Comparison of ENCODE assay signal across 8 cellular contexts in genomic region chr22:43151251-43152000, GRCh38. TPM values are rescaled to one million over a fixed set of nuclear protein-coding genes. Genes with fewer than 3 reads are reported as not detected.
DNase-seq lines count a peak whose midpoint lies in the region; ATAC-seq and TF ChIP-seq lines count a peak whose summit lies in the region.

TSS of gene TSPO (plus strand) at chr22:43151559. CDS start at chr22:43159239, 7,680 bp downstream.

- TF ChIP-seq EP300 in SK-N-SH (IDR thresholded peaks at IDR 0.05; ENCODE audit: borderline replicate concordance in 1 of 2, low read depth in 1 of 2, low read length in 1 of 2) (no peak), ovary (IDR thresholded peaks at IDR 0.05) (no peak)

- peak within 1 kb of the TSS; percentile 88 for H3K4me3 ChIP-seq in AG09309 (ENCODE audit: control insufficient read depth, low read depth, low read length)
- peak within 1 kb of the TSS; percentile 65 for H3K4me3 ChIP-seq in GM23338
- peak within 1 kb of the TSS; percentile 59 to 60 for H3K4me3 ChIP-seq in SK-N-SH (ENCODE audit: low read depth in 2 of 2, low read length in 1 of 2)
- H3K4me3 ChIP-seq in ovary = peak within 1 kb of the TSS; percentile 69
- peak within 1 kb of the TSS; percentile 73 to 92 for H3K4me3 ChIP-seq in tibial artery

- peak within 1 kb of the TSS; percentile 78 for H3K4me3 Mint-ChIP-seq in GM23338
- H3K4me3 Mint-ChIP-seq in activated naive CD8-positive, alpha-beta T cell treated with anti-CD3 and anti-CD28 coated beads, Interleukin-2, amount 50 U/mL, for 24 hours = peak within 1 kb of the TSS; percentile 82

- CTCF ChIA-PET in SK-N-SH (lab: Yijun Ruan, JAX) = no interaction called here

- DNase-seq in AG09309 (ENCODE audit: low read depth) (no peak), GM23338 (ENCODE audit: low spot score) (peak; percentile 57), SK-N-SH (peak; percentile 89), Right ventricle myocardium superior (peak; percentile 91), ovary (peak; percentile 68 to 82 (median 79)), tibial artery (peak; percentile 80 to 96)
- peak; percentile 68 for DNase-seq in activated naive CD8-positive, alpha-beta T cell treated with anti-CD3 and anti-CD28 coated beads, Interleukin-2, amount 50 U/mL, for 24 hours

- H3K27ac Mint-ChIP-seq in GM23338 = no peak within 1 kb of the TSS
- peak within 1 kb of the TSS; percentile 78 for H3K27ac Mint-ChIP-seq in activated naive CD8-positive, alpha-beta T cell treated with anti-CD3 and anti-CD28 coated beads, Interleukin-2, amount 50 U/mL, for 24 hours

- H3K36me3 ChIP-seq in GM23338 (ENCODE audit: insufficient read depth) (no peaks in the 10 kb centered on the region), SK-N-SH (replicated peaks in 1 of 2; ENCODE audit: control insufficient read depth in 1 of 2, insufficient read depth in 2 of 2, low read length in 1 of 2) (no peaks in the 10 kb centered on the region), ovary (no peaks in the 10 kb centered on the region), tibial artery (peaks cover 0 to 9% (median 0%) of the 10 kb centered on the region in 3 donors)

- H3K4me2 ChIP-seq in GM23338 (peak within 1 kb of the TSS; percentile 86), SK-N-SH (peak within 1 kb of the TSS; percentile 89)

- H3K4me1 ChIP-seq in GM23338 (ENCODE audit: insufficient read depth) (no peaks in the 10 kb centered on the region), SK-N-SH (ENCODE audit: control insufficient read depth in 1 of 2, insufficient read depth in 2 of 2, low read depth in 1 of 2, low read length in 1 of 2) (peaks cover 0 to 2% of the 10 kb centered on the region in 2 experiments; a peak in 1 of 4 replicates), ovary (ENCODE audit: insufficient read depth) (peaks cover 7% of the 10 kb centered on the region), tibial artery (peaks cover 0 to 32% (median 20%) of the 10 kb centered on the region in 4 donors)

- no peak for TF ChIP-seq POLR2A in ovary (IDR thresholded peaks at IDR 0.05)

- H3K9me3 Mint-ChIP-seq in GM23338 = no peaks in the 10 kb centered on the region
- H3K9me3 Mint-ChIP-seq in activated naive CD8-positive, alpha-beta T cell treated with anti-CD3 and anti-CD28 coated beads, Interleukin-2, amount 50 U/mL, for 24 hours = no peaks in the 10 kb centered on the region

- WGBS in SK-N-SH (ENCODE audit: low lambda C conversion rate) = no CpG with 5 or more reads among the region's 75 CpGs
- WGBS in ovary, 3 donors = 1 to 2% (median 1%) methylated on average over 43 to 75 of the region's 75 CpGs

- POLR2A ChIA-PET in SK-N-SH (lab: Yijun Ruan, JAX) = no interaction called here

- intact Hi-C loops in Right ventricle myocardium superior (cut with DNase I) (no loop called here), ovary (cut with DNase I) (no loop called here), tibial artery (cut with DNase I; ENCODE audit: low total_unique reads) (no loop called here)

- peak within 1 kb of the TSS; percentile 71 for H3K9ac ChIP-seq in SK-N-SH

- H3K4me1 Mint-ChIP-seq in GM23338 = peaks cover 2% of the 10 kb centered on the region
- H3K4me1 Mint-ChIP-seq in activated naive CD8-positive, alpha-beta T cell treated with anti-CD3 and anti-CD28 coated beads, Interleukin-2, amount 50 U/mL, for 24 hours = peaks cover 46% of the 10 kb centered on the region

- peak; percentile 2 for TF ChIP-seq CTCF in AG09309 (IDR thresholded peaks at IDR 0.05; ENCODE audit: control insufficient read depth, insufficient read depth, low read depth, low read length, missing control alignments)
- no peak for TF ChIP-seq CTCF in GM23338 (conservative IDR thresholded peaks at IDR 0.05; ENCODE audit: low read depth in 2 of 2)
- no peak for TF ChIP-seq CTCF in SK-N-SH (IDR thresholded peaks at IDR 0.05)
- no peak for TF ChIP-seq CTCF in ovary (IDR thresholded peaks at IDR 0.05)
- TF ChIP-seq CTCF in tibial artery (IDR thresholded peaks at IDR 0.05) = no peak

- H3K36me3 Mint-ChIP-seq in GM23338 (ENCODE audit: low read depth) = no peaks in the 10 kb centered on the region
- H3K36me3 Mint-ChIP-seq in activated naive CD8-positive, alpha-beta T cell treated with anti-CD3 and anti-CD28 coated beads, Interleukin-2, amount 50 U/mL, for 24 hours (ENCODE audit: low read depth) = no peaks in the 10 kb centered on the region

- H3F3A ChIP-seq in GM23338 (replicated peaks; ENCODE audit: low read depth) (no peaks in the 10 kb centered on the region; the same call in 1 of the 2 replicates), SK-N-SH (replicated peaks; ENCODE audit: insufficient read depth) (no peaks in the 10 kb centered on the region)

- no peak for TF ChIP-seq RAD21 in SK-N-SH (IDR thresholded peaks at IDR 0.05; ENCODE audit: low read length)

- H3K27me3 ChIP-seq in GM23338 (ENCODE audit: insufficient read depth) (peaks cover 17% of the 10 kb centered on the region), SK-N-SH (ENCODE audit: insufficient read depth) (no peaks in the 10 kb centered on the region), ovary (no peaks in the 10 kb centered on the region), tibial artery (no peaks in the 10 kb centered on the region)

- H4K20me1 ChIP-seq in GM23338 (replicated peaks; ENCODE audit: insufficient read depth) (no peaks in the 10 kb centered on the region), SK-N-SH (ENCODE audit: insufficient read depth) (no peaks in the 10 kb centered on the region)

- ATAC-seq in GM23338 (peak; percentile 69), Right ventricle myocardium superior (ENCODE audit: poor library complexity) (peak; percentile 89), GM18870 (IDR thresholded peaks at IDR 0.05; ENCODE audit: unreplicated experiment) (no peak)
- ATAC-seq in activated naive CD8-positive, alpha-beta T cell treated with anti-CD3 and anti-CD28 coated beads, Interleukin-2, amount 50 U/mL, for 24 hours = peak; percentile 50

- H3K27ac ChIP-seq in GM23338 (ENCODE audit: low read depth) (no peak within 1 kb of the TSS), SK-N-SH (ENCODE audit: low read depth in 2 of 2, low read length in 1 of 2) (peak within 1 kb of the TSS; percentile 46 to 79), ovary (peak within 1 kb of the TSS; percentile 9 to 49), tibial artery (peak within 1 kb of the TSS; percentile 80 to 91)

- H3K9me3 ChIP-seq in SK-N-SH = no peaks in the 10 kb centered on the region
- no peaks in the 10 kb centered on the region for H3K9me3 ChIP-seq in ovary
- H3K9me3 ChIP-seq in tibial artery = no peaks in the 10 kb centered on the region

- H2AFZ ChIP-seq in GM23338 (peak within 1 kb of the TSS; percentile 97), SK-N-SH (ENCODE audit: low read depth) (peak within 1 kb of the TSS; percentile 79; the same call in 1 of the 2 replicates)

- no peaks in the 10 kb centered on the region for H3K79me2 ChIP-seq in GM23338 (replicated peaks; ENCODE audit: insufficient read depth)
- peaks cover 31% of the 10 kb centered on the region for H3K79me2 ChIP-seq in SK-N-SH (ENCODE audit: insufficient read depth)

- no peaks in the 10 kb centered on the region for H3K9me2 ChIP-seq in GM23338 (ENCODE audit: insufficient read depth)
- no peaks in the 10 kb centered on the region for H3K9me2 ChIP-seq in SK-N-SH

- peaks cover 20% of the 10 kb centered on the region for H3K27me3 Mint-ChIP-seq in GM23338 (ENCODE audit: insufficient read depth, low read depth, poor library complexity)
- H3K27me3 Mint-ChIP-seq in activated naive CD8-positive, alpha-beta T cell treated with anti-CD3 and anti-CD28 coated beads, Interleukin-2, amount 50 U/mL, for 24 hours = no peaks in the 10 kb centered on the region

TF ChIP-seq in GM23338, 12 proteins besides CTCF, POLR2A, EP300 and RAD21 (continues in another document):
- TF ChIP-seq JUNB (IDR thresholded peaks at IDR 0.05; ENCODE audit: unreplicated experiment) (no peak), EZH2phosphoT487 (IDR thresholded peaks at IDR 0.05; ENCODE audit: unreplicated experiment) (no peak)

TF ChIP-seq in SK-N-SH, 30 proteins besides CTCF, POLR2A, EP300 and RAD21:
- TF ChIP-seq CHD2 (IDR thresholded peaks at IDR 0.05; ENCODE audit: low read length, partially characterized antibody) (no peak), MAX (IDR thresholded peaks at IDR 0.05; ENCODE audit: low read depth) (peak; percentile 76; the same call in 1 of the 2 replicates), RFX5 (IDR thresholded peaks at IDR 0.05; ENCODE audit: low read length) (peak; percentile 65; the same call in 1 of the 2 replicates)

RNA-seq across cellular contexts. Expression of gene TSPO, which starts in this region (rescaled TPM):
- 42.5 and 44.7 TPM in 2 replicates for total RNA-seq in GM23338 (2014; rRNA removed; shearing (Covaris generic))
- polyA plus RNA-seq in GM23338 (2016; fragmentation: Nextera tagmentation; extraction: Ambion mirVana) (32.3 and 34.6 TPM in 2 replicates), SK-N-SH (2012; rRNA removed) (156 and 158 TPM in 2 replicates), ovary (100 to 1,000 TPM in 1 of 2 donors, 1 to 10 TPM in 1; 1.3 to 115 TPM)
- polyA plus RNA-seq in SK-N-SH (2012; cell fraction: cytosol; rRNA removed) = 69.0 and 103 TPM in 2 replicates
- 73.0 and 98.4 TPM in 2 replicates for polyA plus RNA-seq in SK-N-SH (2012; cell fraction: nucleus; rRNA removed)
- total RNA-seq in Right ventricle myocardium superior (126 TPM), ovary (100 to 1,000 TPM in 3 of 7 donors, 10 to 100 TPM in 4; 48.1 to 263 (median 79.1) TPM)
